18 cellular contexts compared by ENCODE assay signal in genomic region chr21:45320991-45321656, GRCh38. TPM values are rescaled to one million over a fixed set of nuclear protein-coding genes. Genes with fewer than 3 reads are reported as not detected.
DNase-seq lines count a peak whose midpoint lies in the region; ATAC-seq and TF ChIP-seq lines count a peak whose summit lies in the region.
"Had no signal": no experiment of that assay in that cellular context is flagged by ENCODE, and none has a peak within 500 bp of the region (broad histone marks: within the 10 kb centered on the region; RNA-seq: fewer than 3 reads in every experiment).

No MANE protein-coding gene starts in this region.

- peak; percentile 3 for DNase-seq in activated CD4-positive, alpha-beta T cell treated with anti-CD3 and anti-CD28 coated beads for 36 hours
- DNase-seq in activated CD4-positive, alpha-beta T cell treated with anti-CD3 and anti-CD28 coated beads, Interleukin-2, amount 10 ng/mL, durations not matched to agents 7 days and 5 days, result no peak
- DNase-seq in esophagus muscularis mucosa (ENCODE audit: extremely low spot score), result no peak
- DNase-seq in naive thymus-derived CD8-positive, alpha-beta T cell, result peak in 1 of 10 donors; percentile 36
- no peak for DNase-seq in thyroid gland
- DNase-seq in hepatic stellate cell (ENCODE audit: low spot score), result no peak
- no peak for DNase-seq in HuH-7 (ENCODE audit: low spot score)
- DNase-seq in NCI-H526 treated with DMSO at 0.1 percent for 48 hours (lab: John Stamatoyannopoulos, UW), result no peak
- DNase-seq: activated naive CD4-positive, alpha-beta T cell treated with anti-CD3 and anti-CD28 coated beads, Interleukin-2, amount 10 ng/mL, durations not matched to agents 7 days and 5 days; erythroblast; Kasumi-1; midbrain; NCI-H187 treated with DMSO at 0.1 percent for 48 hours; NCI-H82; stimulated activated CD4-positive, alpha-beta T cell treated with anti-CD3 and anti-CD28 coated beads, Interleukin-4, amount 100 ng/mL, for 4 hours; stimulated activated naive CD4-positive, alpha-beta T cell treated with Interleukin-2 at 50 U/mL for 16 hours had no signal

- H3K4me1 ChIP-seq in esophagus muscularis mucosa (peaks cover 60 to 95% (median 89%) of the 10 kb centered on the region in 4 donors), thyroid gland (peaks cover 27 to 79% of the 10 kb centered on the region in 2 donors)

- ATAC-seq in activated CD4-positive, alpha-beta T cell treated with anti-CD3 and anti-CD28 coated beads for 36 hours, result no peak
- no peak for ATAC-seq in naive thymus-derived CD8-positive, alpha-beta T cell

- CTCF ChIA-PET in activated CD4-positive, alpha-beta T cell treated with anti-CD3 and anti-CD28 coated beads for 36 hours (lab: Charles Lee), result no interaction called here
- CTCF ChIA-PET in activated CD4-positive, alpha-beta T cell treated with anti-CD3 and anti-CD28 coated beads, Interleukin-2, amount 10 ng/mL, durations not matched to agents 7 days and 5 days (lab: Charles Lee), result no interaction called here

- H3K27me3 ChIP-seq in esophagus muscularis mucosa, result no peaks in the 10 kb centered on the region
- no peaks in the 10 kb centered on the region for H3K27me3 ChIP-seq in thyroid gland

- TF ChIP-seq EP300 in esophagus muscularis mucosa (IDR thresholded peaks at IDR 0.05), result no peak

- no peaks in the 10 kb centered on the region for H3K9me3 ChIP-seq in esophagus muscularis mucosa
- no peaks in the 10 kb centered on the region for H3K9me3 ChIP-seq in thyroid gland

- peaks cover 3% of the 10 kb centered on the region for H3K27me3 Mint-ChIP-seq in activated CD4-positive, alpha-beta T cell treated with anti-CD3 and anti-CD28 coated beads for 36 hours
- H3K27me3 Mint-ChIP-seq in activated CD4-positive, alpha-beta T cell treated with anti-CD3 and anti-CD28 coated beads, Interleukin-2, amount 10 ng/mL, durations not matched to agents 7 days and 5 days, result peaks cover 4% of the 10 kb centered on the region
- H3K27me3 Mint-ChIP-seq in naive thymus-derived CD8-positive, alpha-beta T cell, result peaks cover 0 to 4% (median 0%) of the 10 kb centered on the region in 5 donors

- H3K4me3 ChIP-seq in esophagus muscularis mucosa (no peak overlapping the region), thyroid gland (replicated peaks in 1 of 3) (no peak overlapping the region)

- no peaks in the 10 kb centered on the region for H3K36me3 Mint-ChIP-seq in activated CD4-positive, alpha-beta T cell treated with anti-CD3 and anti-CD28 coated beads for 36 hours (ENCODE audit: low read depth)
- no peaks in the 10 kb centered on the region for H3K36me3 Mint-ChIP-seq in activated CD4-positive, alpha-beta T cell treated with anti-CD3 and anti-CD28 coated beads, Interleukin-2, amount 10 ng/mL, durations not matched to agents 7 days and 5 days (ENCODE audit: low read depth)
- no peaks in the 10 kb centered on the region for H3K36me3 Mint-ChIP-seq in naive thymus-derived CD8-positive, alpha-beta T cell
- H3K36me3 Mint-ChIP-seq: activated naive CD4-positive, alpha-beta T cell treated with anti-CD3 and anti-CD28 coated beads, Interleukin-2, amount 10 ng/mL, durations not matched to agents 7 days and 5 days had no signal

- H3K4me3 Mint-ChIP-seq in activated CD4-positive, alpha-beta T cell treated with anti-CD3 and anti-CD28 coated beads for 36 hours, result no peak overlapping the region
- H3K4me3 Mint-ChIP-seq in activated CD4-positive, alpha-beta T cell treated with anti-CD3 and anti-CD28 coated beads, Interleukin-2, amount 10 ng/mL, durations not matched to agents 7 days and 5 days, result no peak overlapping the region
- peak overlapping the region in 6 of 10 donors; percentile 39 to 89 (median 74) for H3K4me3 Mint-ChIP-seq in naive thymus-derived CD8-positive, alpha-beta T cell
- H3K4me3 Mint-ChIP-seq: activated naive CD4-positive, alpha-beta T cell treated with anti-CD3 and anti-CD28 coated beads, Interleukin-2, amount 10 ng/mL, durations not matched to agents 7 days and 5 days; central memory CD8-positive, alpha-beta T cell had no signal

- H3K4me1 Mint-ChIP-seq in activated CD4-positive, alpha-beta T cell treated with anti-CD3 and anti-CD28 coated beads for 36 hours, result peaks cover 17% of the 10 kb centered on the region
- H3K4me1 Mint-ChIP-seq in activated CD4-positive, alpha-beta T cell treated with anti-CD3 and anti-CD28 coated beads, Interleukin-2, amount 10 ng/mL, durations not matched to agents 7 days and 5 days, result peaks cover 12% of the 10 kb centered on the region
- peaks cover 6 to 47% (median 23%) of the 10 kb centered on the region in 4 donors for H3K4me1 Mint-ChIP-seq in naive thymus-derived CD8-positive, alpha-beta T cell

- WGBS in esophagus muscularis mucosa, result 65% methylated on average over 12 of the region's 17 CpGs
- 88 to 91% methylated on average over 13 to 14 of the region's 17 CpGs for WGBS in thyroid gland, 2 donors

- no peak for TF ChIP-seq POLR2A in esophagus muscularis mucosa (IDR thresholded peaks at IDR 0.05; ENCODE audit: low read depth)
- TF ChIP-seq POLR2A in thyroid gland (IDR thresholded peaks at IDR 0.05), result no peak

- H3K9me3 Mint-ChIP-seq in activated CD4-positive, alpha-beta T cell treated with anti-CD3 and anti-CD28 coated beads for 36 hours (ENCODE audit: low read depth), result no peaks in the 10 kb centered on the region
- H3K9me3 Mint-ChIP-seq in activated CD4-positive, alpha-beta T cell treated with anti-CD3 and anti-CD28 coated beads, Interleukin-2, amount 10 ng/mL, durations not matched to agents 7 days and 5 days, result no peaks in the 10 kb centered on the region
- no peaks in the 10 kb centered on the region for H3K9me3 Mint-ChIP-seq in naive thymus-derived CD8-positive, alpha-beta T cell
- H3K9me3 Mint-ChIP-seq: activated naive CD4-positive, alpha-beta T cell treated with anti-CD3 and anti-CD28 coated beads, Interleukin-2, amount 10 ng/mL, durations not matched to agents 7 days and 5 days; central memory CD8-positive, alpha-beta T cell had no signal

- H3K27ac ChIP-seq in esophagus muscularis mucosa (replicated peaks in 1 of 4) (peak overlapping the region; percentile 80 to 84 (median 83)), thyroid gland (peak overlapping the region; percentile 63 to 85 (median 70))
- H3K27ac ChIP-seq: 22Rv1 had no signal

- H3K27ac Mint-ChIP-seq in activated CD4-positive, alpha-beta T cell treated with anti-CD3 and anti-CD28 coated beads for 36 hours, result no peak overlapping the region
- H3K27ac Mint-ChIP-seq in activated CD4-positive, alpha-beta T cell treated with anti-CD3 and anti-CD28 coated beads, Interleukin-2, amount 10 ng/mL, durations not matched to agents 7 days and 5 days, result no peak overlapping the region
- H3K27ac Mint-ChIP-seq in naive thymus-derived CD8-positive, alpha-beta T cell, result peak overlapping the region in 8 of 10 donors; percentile 72 to 99 (median 96)
- H3K27ac Mint-ChIP-seq: activated naive CD4-positive, alpha-beta T cell treated with anti-CD3 and anti-CD28 coated beads, Interleukin-2, amount 10 ng/mL, durations not matched to agents 7 days and 5 days had no signal

- intact Hi-C loops in activated CD4-positive, alpha-beta T cell treated with anti-CD3 and anti-CD28 coated beads for 36 hours (cut with DNase I, micrococcal nuclease), result no loop called here
- intact Hi-C loops in esophagus muscularis mucosa (cut with DNase I) (no loop called here), thyroid gland (cut with DNase I) (no loop called here)

- H3K36me3 ChIP-seq in esophagus muscularis mucosa (no peaks in the 10 kb centered on the region), thyroid gland (no peaks in the 10 kb centered on the region)

- POLR2A ChIA-PET in activated CD4-positive, alpha-beta T cell treated with anti-CD3 and anti-CD28 coated beads for 36 hours (lab: Charles Lee), result no interaction called here
- POLR2A ChIA-PET in activated CD4-positive, alpha-beta T cell treated with anti-CD3 and anti-CD28 coated beads, Interleukin-2, amount 10 ng/mL, durations not matched to agents 7 days and 5 days (lab: Charles Lee), result no interaction called here
- POLR2A ChIA-PET in naive thymus-derived CD8-positive, alpha-beta T cell (lab: Charles Lee), result interaction anchor here (0.6 kb wide), 1 partner anchor 866 kb away, joined by 3 read pairs; the partner anchor contains the start of gene LRRC3

- TF ChIP-seq CTCF in esophagus muscularis mucosa (IDR thresholded peaks at IDR 0.05), result no peak
- TF ChIP-seq CTCF in thyroid gland (IDR thresholded peaks at IDR 0.05), result no peak

RNA-seq across cellular contexts. Expression of gene POFUT2, which starts 33.4 kb away (rescaled TPM):
- total RNA-seq in activated CD4-positive, alpha-beta T cell treated with anti-CD3 and anti-CD28 coated beads for 36 hours, result 10 to 100 TPM; 14.7 to 14.9 TPM
- total RNA-seq in activated CD4-positive, alpha-beta T cell treated with anti-CD3 and anti-CD28 coated beads, Interleukin-2, amount 10 ng/mL, durations not matched to agents 7 days and 5 days, result 10 to 100 TPM; 19.0 to 19.6 TPM
- 10 to 100 TPM; 15.8 to 21.6 (median 18.7) TPM for total RNA-seq in esophagus muscularis mucosa
- total RNA-seq in naive thymus-derived CD8-positive, alpha-beta T cell, result 10 to 100 TPM; 37.4 to 44.7 TPM
- polyA plus RNA-seq in naive thymus-derived CD8-positive, alpha-beta T cell, result 1 to 10 TPM; 2.7 to 5.5 (median 3.5) TPM
- 10 to 100 TPM; 20.2 to 52.2 (median 40.5) TPM for total RNA-seq in thyroid gland

Comparison
In these comparisons a context has a peak if more than half of its experiments do, and no peak if none do; other contexts are left out.
1. H3K27ac Mint-ChIP-seq: peak in naive thymus-derived CD8-positive, alpha-beta T cell (8 of 10); none in activated CD4-positive, alpha-beta T cell treated with anti-CD3 and anti-CD28 coated beads for 36 hours (single experiment) and activated CD4-positive, alpha-beta T cell treated with anti-CD3 and anti-CD28 coated beads, Interleukin-2, amount 10 ng/mL, durations not matched to agents 7 days and 5 days (single experiment).
2. H3K4me3 Mint-ChIP-seq: peak in naive thymus-derived CD8-positive, alpha-beta T cell (6 of 10); none in activated CD4-positive, alpha-beta T cell treated with anti-CD3 and anti-CD28 coated beads for 36 hours (single experiment) and activated CD4-positive, alpha-beta T cell treated with anti-CD3 and anti-CD28 coated beads, Interleukin-2, amount 10 ng/mL, durations not matched to agents 7 days and 5 days (single experiment).